In genomic region chr6:102793752-102794151, GRCh38 we compare ENCODE assay signal across 13 cellular contexts.
DNase-seq lines count a peak whose midpoint lies in the region; ATAC-seq, FAIRE-seq and TF ChIP-seq lines count a peak whose summit lies in the region.
"Had no signal": no experiment of that assay in that cellular context is flagged by ENCODE, and none has a peak within 500 bp of the region (broad histone marks: within the 10 kb centered on the region; RNA-seq: fewer than 3 reads in every experiment).

No MANE protein-coding gene starts in this region.

- H3K9me3 ChIP-seq in K562 (replicated peaks; ENCODE audit: control insufficient read depth, insufficient read depth, low read depth, low read length): peaks cover 2% of the 10 kb centered on the region; the same call in 1 of the 2 replicates
- H3K9me3 ChIP-seq in PC-3 (ENCODE audit: low read length): no peaks in the 10 kb centered on the region
- no peaks in the 10 kb centered on the region for H3K9me3 ChIP-seq in OCI-LY7 (ENCODE audit: low read length)
- H3K9me3 ChIP-seq: BLaER1, HAP-1 had no signal

- intact Hi-C loops in K562 (cut with micrococcal nuclease): no loop called here
- intact Hi-C loops in PC-3 (cut with micrococcal nuclease): no loop called here
- intact Hi-C loops in OCI-LY7 (cut with micrococcal nuclease; ENCODE audit: unreplicated experiment): no loop called here

- H3K9me2 ChIP-seq in PC-3 (replicated peaks; ENCODE audit: low read length) (no peaks in the 10 kb centered on the region), OCI-LY7 (ENCODE audit: insufficient read depth, low read length) (no peaks in the 10 kb centered on the region)

- H3K4me1 ChIP-seq in K562 (replicated peaks in 1 of 2; ENCODE audit: control insufficient read depth in 2 of 2, insufficient read depth in 2 of 2, low read length in 2 of 2): no peaks in the 10 kb centered on the region
- H3K4me1 ChIP-seq in PC-3 (ENCODE audit: insufficient read depth, low read length): no peaks in the 10 kb centered on the region
- H3K4me1 ChIP-seq in OCI-LY7 (ENCODE audit: insufficient read depth, low read length, poor library complexity, severe bottlenecking): no peaks in the 10 kb centered on the region
- H3K4me1 ChIP-seq: BLaER1, HAP-1 had no signal

- H3K79me2 ChIP-seq in K562 (ENCODE audit: control insufficient read depth, insufficient read depth, low read length) (no peaks in the 10 kb centered on the region), PC-3 (ENCODE audit: low read length) (no peaks in the 10 kb centered on the region), OCI-LY7 (ENCODE audit: insufficient read depth, low read depth, low read length) (no peaks in the 10 kb centered on the region)

- no peak for TF ChIP-seq RAD21 in K562 (CRISPR knock-in tag; conservative IDR thresholded peaks at IDR 0.05 in 1 of 2, IDR thresholded peaks at IDR 0.05 in 1 of 2)

- H4K20me1 ChIP-seq in K562 (replicated peaks; ENCODE audit: control insufficient read depth, insufficient read depth, low read length): no peaks in the 10 kb centered on the region
- H4K20me1 ChIP-seq in PC-3 (ENCODE audit: low read length): no peaks in the 10 kb centered on the region
- no peaks in the 10 kb centered on the region for H4K20me1 ChIP-seq in OCI-LY7 (ENCODE audit: insufficient read depth, low read length)
- H4K20me1 ChIP-seq: BLaER1 had no signal

- no peaks in the 10 kb centered on the region for H3F3A ChIP-seq in PC-3 (ENCODE audit: low read length, unreplicated experiment)

- no peak for DNase-seq in K562 (ENCODE audit: extremely low read depth in 1 of 4, low spot score in 3 of 4)
- DNase-seq in mesenteric fat pad (ENCODE audit: low spot score): no peak
- DNase-seq in PC-3: no peak
- no peak for DNase-seq in OCI-LY7 (ENCODE audit: low spot score)
- DNase-seq: CD4-positive, alpha-beta memory T cell; DMS153; DMS79; GF-D8; GM23248 had no signal

- H3K27ac ChIP-seq in K562 (ENCODE audit: extremely low read depth, low read depth, low read length) (no peak overlapping the region), PC-3 (ENCODE audit: low read length) (no peak overlapping the region), OCI-LY7 (ENCODE audit: low read depth, low read length, poor library complexity, severe bottlenecking) (no peak overlapping the region)
- H3K27ac ChIP-seq: BLaER1, GM23248 had no signal

- WGBS in K562 (ENCODE audit: insufficient coverage, low coverage, missing lambda C conversion rate): 0% methylated on average over 1 of the region's 1 CpG

- H3K4me3 ChIP-seq in K562 (no peak overlapping the region), PC-3 (ENCODE audit: low read length) (no peak overlapping the region), OCI-LY7 (ENCODE audit: low read depth, low read length, poor library complexity, severe bottlenecking) (no peak overlapping the region)
- H3K4me3 ChIP-seq: BLaER1, GM23248, HAP-1 had no signal

- H3K27me3 ChIP-seq in K562 (ENCODE audit: control insufficient read depth in 2 of 2, insufficient read depth in 2 of 2, low read length in 2 of 2) (no peaks in the 10 kb centered on the region), PC-3 (ENCODE audit: low read length) (no peaks in the 10 kb centered on the region)
- H3K27me3 ChIP-seq: BLaER1 had no signal

- POLR2A ChIA-PET in K562 (lab: Yijun Ruan, JAX) (no interaction called here), PC-3 (lab: Charles Lee; ENCODE audit: unreplicated experiment) (no interaction called here), OCI-LY7 (lab: Charles Lee) (no interaction called here)

- in situ Hi-C loops in K562 (cut with MboI): no loop called here

- no TSS peak for BruUV-seq in K562 (replicated peaks; lab: Mats Ljungman, UMichigan)
- BruUV-seq in PC-3 (replicated peaks; lab: Mats Ljungman, UMichigan): no TSS peak
- BruUV-seq in OCI-LY7 (replicated peaks; lab: Mats Ljungman, UMichigan): no TSS peak

- TF ChIP-seq CTCF in K562 (IDR thresholded peaks at IDR 0.05 in 2 of 3, conservative IDR thresholded peaks at IDR 0.05 in 1 of 3; ENCODE audit: insufficient read depth in 2 of 3, low read depth in 1 of 3, low read length in 3 of 3) (no peak), PC-3 (conservative IDR thresholded peaks at IDR 0.05; ENCODE audit: low read depth, low read length) (no peak), OCI-LY7 (conservative IDR thresholded peaks at IDR 0.05; ENCODE audit: low read length) (no peak)

- ATAC-seq in K562: no peak
- no peak for ATAC-seq in PC-3

- H3K4me2 ChIP-seq in K562 (ENCODE audit: insufficient read depth, low read length) (no peak overlapping the region), PC-3 (ENCODE audit: low read length) (no peak overlapping the region), OCI-LY7 (ENCODE audit: low read length) (no peak overlapping the region)
- H3K4me2 ChIP-seq: BLaER1 had no signal

- CTCF ChIA-PET in K562 (lab: Yijun Ruan, JAX; ENCODE audit: low intra/inter-chr PET ratio): no interaction called here
- CTCF ChIA-PET in PC-3 (lab: Charles Lee): no interaction called here
- CTCF ChIA-PET in OCI-LY7 (lab: Charles Lee; ENCODE audit: unreplicated experiment): no interaction called here

- TF ChIP-seq EP300 in K562 (IDR thresholded peaks at IDR 0.05; ENCODE audit: low read length): no peak

- H3K9ac ChIP-seq in K562 (ENCODE audit: insufficient read depth in 1 of 2, low read depth in 2 of 2, low read length in 2 of 2) (no peak overlapping the region), PC-3 (ENCODE audit: low read length) (no peak overlapping the region)
- H3K9ac ChIP-seq: BLaER1, GM23248 had no signal

- TF ChIP-seq POLR2A in K562 (conservative IDR thresholded peaks at IDR 0.05): no peak

- FAIRE-seq in G401.6 (lab: Jason Lieb, UNC) (peak; percentile 73), K562 (lab: Jason Lieb, UNC) (no peak), islet of Langerhans (lab: Jason Lieb, UNC) (peak; percentile 70)

- H2AFZ ChIP-seq in K562 (ENCODE audit: low read depth, low read length) (no peak overlapping the region), PC-3 (ENCODE audit: low read length) (no peak overlapping the region), OCI-LY7 (ENCODE audit: low read length) (no peak overlapping the region)
- H2AFZ ChIP-seq: GM23248 had no signal

- H3K9me1 ChIP-seq in K562 (ENCODE audit: control insufficient read depth, insufficient read depth, low read length): no peaks in the 10 kb centered on the region

- H3K36me3 ChIP-seq in K562 (ENCODE audit: control insufficient read depth, insufficient read depth, low read length): no peaks in the 10 kb centered on the region
- H3K36me3 ChIP-seq in PC-3 (ENCODE audit: low read depth, low read length): no peaks in the 10 kb centered on the region
- no peaks in the 10 kb centered on the region for H3K36me3 ChIP-seq in OCI-LY7 (ENCODE audit: insufficient read depth, low read length)
- H3K36me3 ChIP-seq: BLaER1, HAP-1 had no signal

TF ChIP-seq in K562, 482 proteins besides CTCF, POLR2A, EP300 and RAD21 (continues in another document):
- TF ChIP-seq JUNB (CRISPR knock-in tag; conservative IDR thresholded peaks at IDR 0.05) (no peak), ZNF124 (CRISPR knock-in tag; IDR thresholded peaks at IDR 0.05) (no peak), PBX2 (CRISPR knock-in tag; IDR thresholded peaks at IDR 0.05; ENCODE audit: low read depth) (no peak), PBX2 (tag; conservative IDR thresholded peaks at IDR 0.05; ENCODE audit: low read depth) (no peak), REST (CRISPR knock-in tag; IDR thresholded peaks at IDR 0.05; ENCODE audit: low read depth) (no peak), ZNF174 (CRISPR knock-in tag; IDR thresholded peaks at IDR 0.05) (no peak), MBD2 (IDR thresholded peaks at IDR 0.05; ENCODE audit: borderline replicate concordance, low read depth) (no peak), ZKSCAN3 (CRISPR knock-in tag; IDR thresholded peaks at IDR 0.05) (no peak)
